8 cellular contexts compared by ENCODE assay signal in the genomic region with DNA sequence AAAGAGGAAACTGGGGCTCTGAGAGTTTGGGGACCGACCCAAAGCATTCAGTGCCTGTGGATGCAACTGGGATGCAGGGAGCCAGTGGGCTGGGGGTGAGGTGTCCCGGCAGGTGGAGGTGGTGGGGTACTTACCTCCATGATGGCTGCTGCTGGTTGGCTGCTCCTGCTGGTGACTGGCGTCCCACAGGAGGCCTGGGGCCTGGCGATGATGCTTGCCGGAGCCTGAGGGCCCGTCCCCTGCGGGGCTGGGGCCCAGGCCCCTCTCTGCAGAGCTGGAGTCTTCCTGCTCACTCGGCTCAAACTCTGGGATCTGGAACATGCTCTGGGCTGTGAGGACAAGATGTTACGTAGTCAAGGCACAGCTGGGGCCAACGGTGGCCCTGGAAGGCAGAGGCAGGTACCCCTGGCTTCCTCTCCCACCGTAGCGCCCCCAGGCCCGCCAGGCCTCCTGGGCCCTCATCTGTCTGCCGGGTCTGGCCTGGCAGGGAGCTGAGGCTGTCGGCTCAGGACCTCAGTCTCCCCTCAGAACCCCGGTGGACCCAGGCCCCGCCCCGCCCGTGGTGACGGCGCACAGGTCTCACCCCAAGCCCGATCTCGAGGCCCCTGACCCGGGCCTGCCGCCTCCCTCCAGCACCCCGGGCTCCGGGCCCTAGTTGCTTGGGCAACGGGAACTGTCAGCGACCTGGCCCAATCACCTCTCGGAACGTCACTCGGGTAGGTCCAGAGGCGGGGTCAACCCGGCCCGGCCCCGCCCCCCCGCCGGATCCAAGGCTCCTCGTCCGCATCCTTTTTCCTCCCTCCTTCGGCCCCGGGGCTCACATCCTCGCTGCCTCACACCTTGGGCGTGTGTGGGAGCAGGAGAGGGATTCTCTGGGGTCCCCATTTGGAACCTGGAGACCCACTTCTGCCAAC. TPM values are rescaled to one million over a fixed set of nuclear protein-coding genes. Genes with fewer than 3 reads are reported as not detected.
DNase-seq lines count a peak whose midpoint lies in the region; ATAC-seq and TF ChIP-seq lines count a peak whose summit lies in the region.

TSS of gene BAD (minus strand) at position 618 of the 914 bp plus-strand sequence. CDS start at position 321, 297 bp downstream.

- peak; percentile 98 for DNase-seq in AG20443 (ENCODE audit: low spot score)
- DNase-seq in NCI-H460 (ENCODE audit: extremely low read depth, low read depth): peak; percentile 85
- peak; percentile 85 for DNase-seq in activated CD4-positive, CD25-positive, alpha-beta regulatory T cell treated with anti-CD3 and anti-CD28 coated beads, Interleukin-2, amount 50 U/mL, for 72 hours
- peak; percentile 97 for DNase-seq in cerebellar cortex (ENCODE audit: low spot score)
- DNase-seq in islet precursor cell: peak; percentile 97
- DNase-seq in stimulated activated CD4-positive, alpha-beta T cell treated with anti-CD3 and anti-CD28 coated beads, Interleukin-12 subunit alpha, Interleukin-12 subunit beta, amount 100 ng/mL, for 4 hours: peak; percentile 92

- TF ChIP-seq POLR2A in GM19099 (IDR thresholded peaks at IDR 0.05; ENCODE audit: extremely low read depth, insufficient read length, low read depth): peak; percentile 61

- ATAC-seq in HG03378 (IDR thresholded peaks at IDR 0.05; ENCODE audit: unreplicated experiment): peak; percentile 53

RNA-seq across cellular contexts. Expression of gene BAD, which starts in this region (rescaled TPM):
- 66.2 and 68.0 TPM in 2 replicates for total RNA-seq in NCI-H460 (2014; rRNA removed; shearing (Covaris generic))
- 54.9 and 76.6 TPM in 2 replicates for polyA plus RNA-seq in NCI-H460 (2014; cell fraction: nucleus; rRNA removed)

Comparison
In these comparisons a context has a peak if more than half of its experiments do, and no peak if none do; other contexts are left out.
1. Peak in every context shown above with its lines: DNase-seq and ATAC-seq.